8 cellular contexts compared by ENCODE assay signal in genomic region chr7:17302575-17303142, GRCh38. TPM values are rescaled to one million over a fixed set of nuclear protein-coding genes. Genes with fewer than 3 reads are reported as not detected.
DNase-seq lines count a peak whose midpoint lies in the region; ATAC-seq and TF ChIP-seq lines count a peak whose summit lies in the region.

No MANE protein-coding gene starts in this region.

- DNase-seq in ELR (ENCODE audit: low read depth) = peak; percentile 47
- no peak for DNase-seq in activated naive CD8-positive, alpha-beta T cell treated with anti-CD3 and anti-CD28 coated beads, Interleukin-2, amount 50 U/mL, for 24 hours
- DNase-seq in memory B cell (ENCODE audit: low spot score in 2 of 2) = peak in 1 of 2 donors; percentile 17
- DNase-seq in activated CD4-positive, CD25-positive, alpha-beta regulatory T cell (lab: John Stamatoyannopoulos, UW) = no peak
- DNase-seq in progenitor cell of endocrine pancreas (ENCODE audit: low spot score, unreplicated experiment) = no peak
- no peak for DNase-seq in activated CD4-positive, alpha-beta T cell treated with anti-CD3 and anti-CD28 coated beads for 1 hour

- H3K27ac Mint-ChIP-seq in activated naive CD8-positive, alpha-beta T cell treated with anti-CD3 and anti-CD28 coated beads, Interleukin-2, amount 50 U/mL, for 24 hours = no peak overlapping the region
- H3K27ac Mint-ChIP-seq in memory B cell = no peak overlapping the region
- H3K27ac Mint-ChIP-seq in progenitor cell of endocrine pancreas = no peak overlapping the region

- peaks cover 48% of the 10 kb centered on the region for H3K4me1 Mint-ChIP-seq in activated naive CD8-positive, alpha-beta T cell treated with anti-CD3 and anti-CD28 coated beads, Interleukin-2, amount 50 U/mL, for 24 hours
- H3K4me1 Mint-ChIP-seq in memory B cell = peaks cover 35% of the 10 kb centered on the region
- H3K4me1 Mint-ChIP-seq in progenitor cell of endocrine pancreas (ENCODE audit: low read depth) = peaks cover 18% of the 10 kb centered on the region

- no peaks in the 10 kb centered on the region for H3K27me3 Mint-ChIP-seq in activated naive CD8-positive, alpha-beta T cell treated with anti-CD3 and anti-CD28 coated beads, Interleukin-2, amount 50 U/mL, for 24 hours
- H3K27me3 Mint-ChIP-seq in memory B cell (peaks cover 2% of the 10 kb centered on the region), progenitor cell of endocrine pancreas (peaks cover 5% of the 10 kb centered on the region)

- peaks cover 2% of the 10 kb centered on the region for H3K36me3 Mint-ChIP-seq in activated naive CD8-positive, alpha-beta T cell treated with anti-CD3 and anti-CD28 coated beads, Interleukin-2, amount 50 U/mL, for 24 hours (ENCODE audit: low read depth)
- H3K36me3 Mint-ChIP-seq in memory B cell (peaks cover 4% of the 10 kb centered on the region), progenitor cell of endocrine pancreas (ENCODE audit: insufficient read depth) (peaks cover 4% of the 10 kb centered on the region)

- peaks cover 6% of the 10 kb centered on the region for H3K9me3 Mint-ChIP-seq in activated naive CD8-positive, alpha-beta T cell treated with anti-CD3 and anti-CD28 coated beads, Interleukin-2, amount 50 U/mL, for 24 hours
- H3K9me3 Mint-ChIP-seq in memory B cell (peaks cover 2% of the 10 kb centered on the region), progenitor cell of endocrine pancreas (ENCODE audit: low read depth) (peaks cover 6% of the 10 kb centered on the region)

- peak overlapping the region; percentile 57 for H3K4me3 Mint-ChIP-seq in activated naive CD8-positive, alpha-beta T cell treated with anti-CD3 and anti-CD28 coated beads, Interleukin-2, amount 50 U/mL, for 24 hours
- H3K4me3 Mint-ChIP-seq in memory B cell (peak overlapping the region; percentile 73), progenitor cell of endocrine pancreas (ENCODE audit: low read depth) (no peak overlapping the region)

- ATAC-seq in GM19438 (IDR thresholded peaks at IDR 0.05; ENCODE audit: low read depth, unreplicated experiment) (peak; percentile 18), HG03442 (IDR thresholded peaks at IDR 0.05; ENCODE audit: unreplicated experiment) (peak; percentile 29), memory B cell (ENCODE audit: low read depth) (peak; percentile 24)
- no peak for ATAC-seq in activated naive CD8-positive, alpha-beta T cell treated with anti-CD3 and anti-CD28 coated beads, Interleukin-2, amount 50 U/mL, for 24 hours

- TF ChIP-seq CTCF in progenitor cell of endocrine pancreas (IDR thresholded peaks at IDR 0.05; ENCODE audit: unreplicated experiment) = no peak

RNA-seq across cellular contexts. Expression of gene AHR, which starts 4.2 kb away (rescaled TPM):
- 15.1 and 17.7 TPM in 2 replicates for total RNA-seq in progenitor cell of endocrine pancreas
